ENCODE assay signal across 1 cellular context in the genomic region with DNA sequence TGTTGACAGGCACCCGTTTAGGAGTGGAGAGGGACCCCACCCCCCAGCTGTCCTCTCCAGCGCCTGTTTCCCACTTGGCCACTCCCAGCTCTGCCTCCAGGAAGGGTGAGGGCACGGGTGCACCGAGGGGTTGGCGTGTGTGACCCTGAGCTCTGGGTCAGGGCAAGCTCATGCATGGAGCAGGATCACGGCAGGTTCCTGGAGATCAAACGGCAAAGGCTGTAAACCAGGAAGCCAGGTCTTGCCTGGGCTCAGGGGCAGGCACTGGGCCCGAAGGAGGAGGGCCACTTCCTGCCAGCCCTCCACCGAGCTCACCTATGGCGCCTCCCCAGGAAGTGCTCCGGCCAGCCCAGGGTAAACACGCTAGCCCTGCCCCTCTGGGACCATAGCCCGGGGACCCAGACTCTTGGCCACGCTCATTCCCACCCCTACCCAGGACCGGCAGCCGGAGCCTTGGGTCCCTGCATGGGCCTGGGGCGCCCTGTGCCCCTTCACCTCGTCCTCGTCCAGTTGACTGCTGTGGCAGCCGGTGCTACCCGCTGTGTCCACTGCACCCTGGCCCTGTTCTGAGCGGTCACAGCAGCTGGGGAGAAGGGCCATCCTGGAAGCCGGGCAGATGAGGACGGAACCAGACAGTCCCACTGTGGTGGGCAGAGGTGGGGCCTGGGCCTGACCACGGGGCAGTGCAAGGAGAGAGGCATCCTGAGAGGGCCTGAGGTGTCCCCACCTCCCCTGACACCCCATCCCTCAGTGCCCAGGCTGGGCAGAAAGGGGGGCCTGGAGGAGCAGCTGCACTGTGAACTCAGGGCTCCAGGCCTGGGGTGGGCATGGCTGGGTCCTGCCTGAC.
TF ChIP-seq lines count a peak whose summit lies in the region.

No MANE protein-coding gene starts in this region.

TF ChIP-seq in HepG2, 621 proteins besides CTCF, POLR2A, EP300 and RAD21 (continued from another document and continues in another):
- TF ChIP-seq, protein P1, sequence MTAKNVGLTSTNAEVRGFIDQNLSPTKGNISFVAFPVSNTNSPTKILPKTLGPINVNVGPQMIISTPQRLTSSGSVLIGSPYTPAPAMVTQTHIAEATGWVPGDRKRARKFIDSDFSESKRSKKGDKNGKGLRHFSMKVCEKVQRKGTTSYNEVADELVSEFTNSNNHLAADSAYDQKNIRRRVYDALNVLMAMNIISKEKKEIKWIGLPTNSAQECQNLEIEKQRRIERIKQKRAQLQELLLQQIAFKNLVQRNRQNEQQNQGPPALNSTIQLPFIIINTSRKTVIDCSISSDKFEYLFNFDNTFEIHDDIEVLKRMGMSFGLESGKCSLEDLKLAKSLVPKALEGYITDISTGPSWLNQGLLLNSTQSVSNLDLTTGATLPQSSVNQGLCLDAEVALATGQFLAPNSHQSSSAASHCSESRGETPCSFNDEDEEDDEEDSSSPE (CRISPR knock-in tag; IDR thresholded peaks at IDR 0.05) = peak; percentile 61
- 0 out of 2 replicates have a peak, but pooled peaks have one; percentile 25 for TF ChIP-seq ZSCAN9 (CRISPR knock-in tag; IDR thresholded peaks at IDR 0.05; ENCODE audit: borderline replicate concordance)
- TF ChIP-seq ZNF790 (CRISPR knock-in tag; IDR thresholded peaks at IDR 0.05; ENCODE audit: borderline replicate concordance) = peak; percentile 92; the same call in 1 of the 2 replicates
- TF ChIP-seq, protein P2, sequence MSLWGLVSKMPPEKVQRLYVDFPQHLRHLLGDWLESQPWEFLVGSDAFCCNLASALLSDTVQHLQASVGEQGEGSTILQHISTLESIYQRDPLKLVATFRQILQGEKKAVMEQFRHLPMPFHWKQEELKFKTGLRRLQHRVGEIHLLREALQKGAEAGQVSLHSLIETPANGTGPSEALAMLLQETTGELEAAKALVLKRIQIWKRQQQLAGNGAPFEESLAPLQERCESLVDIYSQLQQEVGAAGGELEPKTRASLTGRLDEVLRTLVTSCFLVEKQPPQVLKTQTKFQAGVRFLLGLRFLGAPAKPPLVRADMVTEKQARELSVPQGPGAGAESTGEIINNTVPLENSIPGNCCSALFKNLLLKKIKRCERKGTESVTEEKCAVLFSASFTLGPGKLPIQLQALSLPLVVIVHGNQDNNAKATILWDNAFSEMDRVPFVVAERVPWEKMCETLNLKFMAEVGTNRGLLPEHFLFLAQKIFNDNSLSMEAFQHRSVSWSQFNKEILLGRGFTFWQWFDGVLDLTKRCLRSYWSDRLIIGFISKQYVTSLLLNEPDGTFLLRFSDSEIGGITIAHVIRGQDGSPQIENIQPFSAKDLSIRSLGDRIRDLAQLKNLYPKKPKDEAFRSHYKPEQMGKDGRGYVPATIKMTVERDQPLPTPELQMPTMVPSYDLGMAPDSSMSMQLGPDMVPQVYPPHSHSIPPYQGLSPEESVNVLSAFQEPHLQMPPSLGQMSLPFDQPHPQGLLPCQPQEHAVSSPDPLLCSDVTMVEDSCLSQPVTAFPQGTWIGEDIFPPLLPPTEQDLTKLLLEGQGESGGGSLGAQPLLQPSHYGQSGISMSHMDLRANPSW (CRISPR knock-in tag; IDR thresholded peaks at IDR 0.05; ENCODE audit: borderline replicate concordance) = peak; percentile 94; the same call in 1 of the 2 replicates
- peak; percentile 53; the same call in 1 of the 2 replicates for TF ChIP-seq ZNF317 (CRISPR knock-in tag; IDR thresholded peaks at IDR 0.05)
- TF ChIP-seq ZNF546 (CRISPR knock-in tag; conservative IDR thresholded peaks at IDR 0.05) = no peak; the same call in 1 of the 2 replicates
- no peak for TF ChIP-seq EHMT2 (IDR thresholded peaks at IDR 0.05; ENCODE audit: borderline replicate concordance, low read depth, low read length)
- no peak for TF ChIP-seq ZNF12 (CRISPR knock-in tag; IDR thresholded peaks at IDR 0.05)
- TF ChIP-seq ZNF678 (CRISPR knock-in tag; IDR thresholded peaks at IDR 0.05) = no peak; the same call in 1 of the 2 replicates
- TF ChIP-seq, protein P3, sequence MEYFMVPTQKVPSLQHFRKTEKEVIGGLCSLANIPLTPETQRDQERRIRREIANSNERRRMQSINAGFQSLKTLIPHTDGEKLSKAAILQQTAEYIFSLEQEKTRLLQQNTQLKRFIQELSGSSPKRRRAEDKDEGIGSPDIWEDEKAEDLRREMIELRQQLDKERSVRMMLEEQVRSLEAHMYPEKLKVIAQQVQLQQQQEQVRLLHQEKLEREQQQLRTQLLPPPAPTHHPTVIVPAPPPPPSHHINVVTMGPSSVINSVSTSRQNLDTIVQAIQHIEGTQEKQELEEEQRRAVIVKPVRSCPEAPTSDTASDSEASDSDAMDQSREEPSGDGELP (IDR thresholded peaks at IDR 0.05; ENCODE audit: borderline replicate concordance, low read depth) = peak; percentile 79; the same call in 1 of the 2 replicates
- TF ChIP-seq HIVEP1 (CRISPR knock-in tag; IDR thresholded peaks at IDR 0.05) = peak; percentile 77
- TF ChIP-seq BATF2 (CRISPR knock-in tag; IDR thresholded peaks at IDR 0.05) = no peak
- TF ChIP-seq MAF1 (CRISPR knock-in tag; IDR thresholded peaks at IDR 0.05; ENCODE audit: borderline replicate concordance) = peak; percentile 90; the same call in 1 of the 2 replicates
- TF ChIP-seq ZNF431 (CRISPR knock-in tag; IDR thresholded peaks at IDR 0.05; ENCODE audit: borderline replicate concordance, low read depth) = peak; percentile 57; the same call in 1 of the 2 replicates
- TF ChIP-seq ZNF335 (CRISPR knock-in tag; IDR thresholded peaks at IDR 0.05) = peak; percentile 96
- peak; percentile 77 for TF ChIP-seq BHLHE40 (IDR thresholded peaks at IDR 0.05; ENCODE audit: low read length)
- no peak for TF ChIP-seq RORA (CRISPR knock-in tag; IDR thresholded peaks at IDR 0.05)
- TF ChIP-seq ZNF773 (CRISPR knock-in tag; IDR thresholded peaks at IDR 0.05; ENCODE audit: borderline replicate concordance) = peak; percentile 60; the same call in 1 of the 2 replicates
- TF ChIP-seq ZBTB7B (CRISPR knock-in tag; IDR thresholded peaks at IDR 0.05) = peak; percentile 80
- no peak for TF ChIP-seq MAFG (CRISPR knock-in tag; IDR thresholded peaks at IDR 0.05)
- TF ChIP-seq FOXO1 (CRISPR knock-in tag; IDR thresholded peaks at IDR 0.05) = peak; percentile 90
- TF ChIP-seq ZNF564 (CRISPR knock-in tag; IDR thresholded peaks at IDR 0.05) = peak; percentile 64; the same call in 1 of the 2 replicates
- TF ChIP-seq KDM2A (CRISPR knock-in tag; IDR thresholded peaks at IDR 0.05; ENCODE audit: borderline replicate concordance, low read depth) = peak; percentile 28; the same call in 1 of the 2 replicates
- TF ChIP-seq, protein P4, sequence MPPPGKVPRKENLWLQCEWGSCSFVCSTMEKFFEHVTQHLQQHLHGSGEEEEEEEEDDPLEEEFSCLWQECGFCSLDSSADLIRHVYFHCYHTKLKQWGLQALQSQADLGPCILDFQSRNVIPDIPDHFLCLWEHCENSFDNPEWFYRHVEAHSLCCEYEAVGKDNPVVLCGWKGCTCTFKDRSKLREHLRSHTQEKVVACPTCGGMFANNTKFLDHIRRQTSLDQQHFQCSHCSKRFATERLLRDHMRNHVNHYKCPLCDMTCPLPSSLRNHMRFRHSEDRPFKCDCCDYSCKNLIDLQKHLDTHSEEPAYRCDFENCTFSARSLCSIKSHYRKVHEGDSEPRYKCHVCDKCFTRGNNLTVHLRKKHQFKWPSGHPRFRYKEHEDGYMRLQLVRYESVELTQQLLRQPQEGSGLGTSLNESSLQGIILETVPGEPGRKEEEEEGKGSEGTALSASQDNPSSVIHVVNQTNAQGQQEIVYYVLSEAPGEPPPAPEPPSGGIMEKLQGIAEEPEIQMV (CRISPR knock-in tag; IDR thresholded peaks at IDR 0.05; ENCODE audit: low read depth) = no peak; the same call in 1 of the 2 replicates
- peak; percentile 67; the same call in 1 of the 2 replicates for TF ChIP-seq PPARG (CRISPR knock-in tag; conservative IDR thresholded peaks at IDR 0.05)
- TF ChIP-seq ZNF24 (IDR thresholded peaks at IDR 0.05) = no peak
- no peak for TF ChIP-seq IKZF4 (CRISPR knock-in tag; IDR thresholded peaks at IDR 0.05; ENCODE audit: borderline replicate concordance, low read depth, not compliant biosample characterization)
- peak; percentile 26; the same call in 1 of the 2 replicates for TF ChIP-seq AHR (CRISPR knock-in tag; IDR thresholded peaks at IDR 0.05)
- no peak; the same call in 1 of the 2 replicates for TF ChIP-seq ATF7-NPFF (CRISPR knock-in tag; IDR thresholded peaks at IDR 0.05; ENCODE audit: low read depth)
- TF ChIP-seq ZMAT3 (CRISPR knock-in tag; conservative IDR thresholded peaks at IDR 0.05) = peak; percentile 52; the same call in 1 of the 2 replicates
- TF ChIP-seq MZF1 (CRISPR knock-in tag; IDR thresholded peaks at IDR 0.05; ENCODE audit: borderline replicate concordance) = no peak
- TF ChIP-seq SMARCE1 (IDR thresholded peaks at IDR 0.05; ENCODE audit: borderline replicate concordance) = no peak
- no peak for TF ChIP-seq MLLT10 (CRISPR knock-in tag; IDR thresholded peaks at IDR 0.05)
- TF ChIP-seq, protein P5, sequence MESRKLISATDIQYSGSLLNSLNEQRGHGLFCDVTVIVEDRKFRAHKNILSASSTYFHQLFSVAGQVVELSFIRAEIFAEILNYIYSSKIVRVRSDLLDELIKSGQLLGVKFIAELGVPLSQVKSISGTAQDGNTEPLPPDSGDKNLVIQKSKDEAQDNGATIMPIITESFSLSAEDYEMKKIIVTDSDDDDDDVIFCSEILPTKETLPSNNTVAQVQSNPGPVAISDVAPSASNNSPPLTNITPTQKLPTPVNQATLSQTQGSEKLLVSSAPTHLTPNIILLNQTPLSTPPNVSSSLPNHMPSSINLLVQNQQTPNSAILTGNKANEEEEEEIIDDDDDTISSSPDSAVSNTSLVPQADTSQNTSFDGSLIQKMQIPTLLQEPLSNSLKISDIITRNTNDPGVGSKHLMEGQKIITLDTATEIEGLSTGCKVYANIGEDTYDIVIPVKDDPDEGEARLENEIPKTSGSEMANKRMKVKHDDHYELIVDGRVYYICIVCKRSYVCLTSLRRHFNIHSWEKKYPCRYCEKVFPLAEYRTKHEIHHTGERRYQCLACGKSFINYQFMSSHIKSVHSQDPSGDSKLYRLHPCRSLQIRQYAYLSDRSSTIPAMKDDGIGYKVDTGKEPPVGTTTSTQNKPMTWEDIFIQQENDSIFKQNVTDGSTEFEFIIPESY (CRISPR knock-in tag; IDR thresholded peaks at IDR 0.05) = no peak; the same call in 1 of the 2 replicates
- peak; percentile 49; the same call in 1 of the 2 replicates for TF ChIP-seq GFI1 (CRISPR knock-in tag; IDR thresholded peaks at IDR 0.05; ENCODE audit: borderline replicate concordance)
- no peak; the same call in 1 of the 2 replicates for TF ChIP-seq NKX3-1 (CRISPR knock-in tag; IDR thresholded peaks at IDR 0.05)
- no peak for TF ChIP-seq RAD51 (IDR thresholded peaks at IDR 0.05; ENCODE audit: borderline replicate concordance)
- peak; percentile 96 for TF ChIP-seq ZSCAN25 (CRISPR knock-in tag; IDR thresholded peaks at IDR 0.05)
- TF ChIP-seq ZNF747 (CRISPR knock-in tag; IDR thresholded peaks at IDR 0.05; ENCODE audit: borderline replicate concordance) = peak; percentile 88; the same call in 1 of the 2 replicates
- TF ChIP-seq ZNF224 (CRISPR knock-in tag; IDR thresholded peaks at IDR 0.05) = peak; percentile 67; the same call in 1 of the 2 replicates
- peak; percentile 72 for TF ChIP-seq POGZ (CRISPR knock-in tag; IDR thresholded peaks at IDR 0.05)
- no peak for TF ChIP-seq ATF7 (IDR thresholded peaks at IDR 0.05)
- no peak for TF ChIP-seq ATF7 (CRISPR knock-in tag; IDR thresholded peaks at IDR 0.05)
- TF ChIP-seq TOPORS (CRISPR knock-in tag; IDR thresholded peaks at IDR 0.05) = peak; percentile 64; the same call in 1 of the 2 replicates
- TF ChIP-seq, protein P6, sequence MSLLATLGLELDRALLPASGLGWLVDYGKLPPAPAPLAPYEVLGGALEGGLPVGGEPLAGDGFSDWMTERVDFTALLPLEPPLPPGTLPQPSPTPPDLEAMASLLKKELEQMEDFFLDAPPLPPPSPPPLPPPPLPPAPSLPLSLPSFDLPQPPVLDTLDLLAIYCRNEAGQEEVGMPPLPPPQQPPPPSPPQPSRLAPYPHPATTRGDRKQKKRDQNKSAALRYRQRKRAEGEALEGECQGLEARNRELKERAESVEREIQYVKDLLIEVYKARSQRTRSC (CRISPR knock-in tag; IDR thresholded peaks at IDR 0.05; ENCODE audit: low read depth) = no peak
- TF ChIP-seq, protein P7, sequence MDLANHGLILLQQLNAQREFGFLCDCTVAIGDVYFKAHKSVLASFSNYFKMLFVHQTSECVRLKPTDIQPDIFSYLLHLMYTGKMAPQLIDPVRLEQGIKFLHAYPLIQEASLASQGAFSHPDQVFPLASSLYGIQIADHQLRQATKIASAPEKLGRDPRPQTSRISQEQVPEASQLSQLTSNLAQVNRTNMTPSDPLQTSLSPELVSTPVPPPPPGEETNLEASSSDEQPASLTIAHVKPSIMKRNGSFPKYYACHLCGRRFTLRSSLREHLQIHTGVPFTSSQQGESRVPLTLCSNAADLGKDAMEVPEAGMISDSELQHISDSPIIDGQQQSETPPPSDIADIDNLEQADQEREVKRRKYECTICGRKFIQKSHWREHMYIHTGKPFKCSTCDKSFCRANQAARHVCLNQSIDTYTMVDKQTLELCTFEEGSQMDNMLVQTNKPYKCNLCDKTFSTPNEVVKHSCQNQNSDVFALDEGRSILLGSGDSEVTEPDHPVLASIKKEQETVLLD (CRISPR knock-in tag; IDR thresholded peaks at IDR 0.05; ENCODE audit: low read depth) = no peak
- TF ChIP-seq ZNF550 (CRISPR knock-in tag; IDR thresholded peaks at IDR 0.05; ENCODE audit: borderline replicate concordance) = no peak
- TF ChIP-seq ZSCAN21 (CRISPR knock-in tag; IDR thresholded peaks at IDR 0.05; ENCODE audit: borderline replicate concordance) = no peak
- TF ChIP-seq ELF4 (CRISPR knock-in tag; IDR thresholded peaks at IDR 0.05; ENCODE audit: borderline replicate concordance) = peak; percentile 98; the same call in 1 of the 2 replicates
- no peak for TF ChIP-seq ARNT (IDR thresholded peaks at IDR 0.05)
- peak; percentile 98 for TF ChIP-seq SPEN (CRISPR knock-in tag; IDR thresholded peaks at IDR 0.05; ENCODE audit: low read depth)
- no peak for TF ChIP-seq SNRNP70 (IDR thresholded peaks at IDR 0.05; ENCODE audit: low read depth, low read length)
- TF ChIP-seq ZNF709 (CRISPR knock-in tag; IDR thresholded peaks at IDR 0.05) = peak; percentile 97
- peak; percentile 63 for TF ChIP-seq ZNF143 (CRISPR knock-in tag; IDR thresholded peaks at IDR 0.05)
- TF ChIP-seq ZGPAT (CRISPR knock-in tag; IDR thresholded peaks at IDR 0.05) = peak; percentile 59; the same call in 1 of the 2 replicates
